ENCODE assay signal across 8 cellular contexts in genomic region chr1:101288491-101288944, GRCh38. TPM values are rescaled to one million over a fixed set of nuclear protein-coding genes. Genes with fewer than 3 reads are reported as not detected.
DNase-seq lines count a peak whose midpoint lies in the region; ATAC-seq and TF ChIP-seq lines count a peak whose summit lies in the region.

No MANE protein-coding gene starts in this region.

- DNase-seq in SIG-M5 treated with dmso at 0.1 percent for 504 hours (lab: John Stamatoyannopoulos, UW; ENCODE audit: unreplicated experiment) = peak; percentile 59
- no peak for DNase-seq in SIG-M5 (lab: John Stamatoyannopoulos, UW)
- DNase-seq in NCI-H2107 treated with DMSO at 0.1 percent for 48 hours (lab: John Stamatoyannopoulos, UW; ENCODE audit: unreplicated experiment) = peak; percentile 91
- DNase-seq in activated B cell treated with CpG ODN at 0.5 μM for 24 hours = no peak
- DNase-seq in cerebellum (ENCODE audit: low spot score) = peak; percentile 76
- peak; percentile 85 for DNase-seq in left kidney (ENCODE audit: low read depth, low spot score)
- DNase-seq in stimulated activated CD4-positive, alpha-beta T cell treated with anti-CD3 and anti-CD28 coated beads, TNF-alpha, amount 100 ng/mL, for 4 hours (ENCODE audit: low read depth in 3 of 3) = peak in 2 of 3 experiments; percentile 50 to 55

- ATAC-seq in HG02885 (IDR thresholded peaks at IDR 0.05; ENCODE audit: poor library complexity, unreplicated experiment) = peak; percentile 56
- peak; percentile 62 for ATAC-seq in activated B cell treated with CpG ODN at 0.5 μM for 24 hours (ENCODE audit: low read depth)

- H3K27me3 Mint-ChIP-seq in activated B cell treated with CpG ODN at 0.5 μM for 24 hours = no peaks in the 10 kb centered on the region

- no peak overlapping the region for H3K27ac Mint-ChIP-seq in activated B cell treated with CpG ODN at 0.5 μM for 24 hours

- no peak overlapping the region for H3K4me3 Mint-ChIP-seq in activated B cell treated with CpG ODN at 0.5 μM for 24 hours

- peak; percentile 97 for TF ChIP-seq CTCF in activated B cell treated with CpG ODN at 0.5 μM for 24 hours (IDR thresholded peaks at IDR 0.05)

- no peaks in the 10 kb centered on the region for H3K36me3 Mint-ChIP-seq in activated B cell treated with CpG ODN at 0.5 μM for 24 hours (ENCODE audit: low read depth)

- CTCF ChIA-PET in activated B cell treated with CpG ODN at 0.5 μM for 24 hours (lab: Charles Lee) = interaction anchor here (0.6 to 8.5 kb wide), 63 partner anchors 9 to 830 kb away, joined by 3 to 130 read pairs (median 4); partner anchors contain the start of genes EXTL2 and SLC30A7

- peaks cover 50% of the 10 kb centered on the region for H3K4me1 Mint-ChIP-seq in activated B cell treated with CpG ODN at 0.5 μM for 24 hours

- H3K9me3 Mint-ChIP-seq in activated B cell treated with CpG ODN at 0.5 μM for 24 hours = no peaks in the 10 kb centered on the region

- intact Hi-C loops in activated B cell treated with CpG ODN at 0.5 μM for 24 hours (cut with micrococcal nuclease) = loop anchor here (1.0 to 5.0 kb wide), 10 partner anchors 30 to 1481 kb away; partner anchors contain the start of gene DPH5

- POLR2A ChIA-PET in activated B cell treated with CpG ODN at 0.5 μM for 24 hours (lab: Charles Lee) = interaction anchor here (0.9 to 2.0 kb wide), 12 partner anchors 21 to 393 kb away, joined by 3 to 24 read pairs (median 4); partner anchors contain the start of gene S1PR1

RNA-seq across cellular contexts. Expression of gene S1PR1, which starts 51.7 kb away (rescaled TPM):
- total RNA-seq in activated B cell treated with CpG ODN at 0.5 μM for 24 hours (77.7 and 85.2 TPM in 2 replicates), cerebellum (38.3 TPM)

Comparison
In these comparisons a context has a peak if more than half of its experiments do, and no peak if none do; other contexts are left out.
1. DNase-seq: peak in SIG-M5 treated with dmso at 0.1 percent for 504 hours (single experiment), NCI-H2107 treated with DMSO at 0.1 percent for 48 hours (single experiment), cerebellum (single experiment), left kidney (single experiment) and stimulated activated CD4-positive, alpha-beta T cell treated with anti-CD3 and anti-CD28 coated beads, TNF-alpha, amount 100 ng/mL, for 4 hours (2 of 3); none in SIG-M5 (single experiment) and activated B cell treated with CpG ODN at 0.5 μM for 24 hours (single experiment).